In genomic region chr20:22312744-22313346, GRCh38 we compare ENCODE assay signal across 8 cellular contexts.
DNase-seq lines count a peak whose midpoint lies in the region; ATAC-seq and TF ChIP-seq lines count a peak whose summit lies in the region.

No MANE protein-coding gene starts in this region.

- H3K27me3 Mint-ChIP-seq in mesothelial cell of epicardium (ENCODE audit: low read depth): peaks cover 66% of the 10 kb centered on the region
- peaks cover 6 to 21% of the 10 kb centered on the region in 2 donors for H3K27me3 Mint-ChIP-seq in stimulated activated naive B cell treated with anti-CD40 and anti-IgM and Interleukin-4, amounts not matched to agents 10 μg/mL and 1 μg/mL and 100 μg/mL, for 72 hours

- no peaks in the 10 kb centered on the region for H3K36me3 Mint-ChIP-seq in mesothelial cell of epicardium
- H3K36me3 Mint-ChIP-seq in activated naive CD4-positive, alpha-beta T cell treated with anti-CD3 and anti-CD28 coated beads, Interleukin-2, amount 50 U/mL, for 72 hours: no peaks in the 10 kb centered on the region
- H3K36me3 Mint-ChIP-seq in stimulated activated naive B cell treated with anti-CD40 and anti-IgM and Interleukin-4, amounts not matched to agents 10 μg/mL and 1 μg/mL and 100 μg/mL, for 72 hours: no peaks in the 10 kb centered on the region

- H4K20me1 ChIP-seq in MM.1S (ENCODE audit: insufficient read depth, low read length): no peaks in the 10 kb centered on the region

- H3K79me2 ChIP-seq in MM.1S (ENCODE audit: low read length): no peaks in the 10 kb centered on the region

- H3K27me3 ChIP-seq in MM.1S (replicated peaks; ENCODE audit: insufficient read depth, low read length) (no peaks in the 10 kb centered on the region), breast epithelium (no peaks in the 10 kb centered on the region)

- H3K9me2 ChIP-seq in MM.1S (replicated peaks; ENCODE audit: insufficient read depth, low read length): no peaks in the 10 kb centered on the region

- H3K4me1 Mint-ChIP-seq in mesothelial cell of epicardium: no peaks in the 10 kb centered on the region
- no peaks in the 10 kb centered on the region for H3K4me1 Mint-ChIP-seq in stimulated activated naive B cell treated with anti-CD40 and anti-IgM and Interleukin-4, amounts not matched to agents 10 μg/mL and 1 μg/mL and 100 μg/mL, for 72 hours

- no peaks in the 10 kb centered on the region for H3K9me3 ChIP-seq in MM.1S (replicated peaks; ENCODE audit: insufficient read depth, low read length)
- H3K9me3 ChIP-seq in breast epithelium: no peaks in the 10 kb centered on the region

- TF ChIP-seq CTCF in MM.1S (IDR thresholded peaks at IDR 0.05; ENCODE audit: low read length) (peak; percentile 70), breast epithelium (IDR thresholded peaks at IDR 0.05) (peak in 2 of 3 donors; percentile 29 to 33), mesothelial cell of epicardium (IDR thresholded peaks at IDR 0.05; ENCODE audit: unreplicated experiment) (peak; percentile 77)

- no peak overlapping the region for H2AFZ ChIP-seq in MM.1S (ENCODE audit: low read length)

- H3K27ac ChIP-seq in MM.1S (ENCODE audit: low read length): no peak overlapping the region
- no peak overlapping the region for H3K27ac ChIP-seq in breast epithelium

- TF ChIP-seq POLR2A in breast epithelium (IDR thresholded peaks at IDR 0.05): no peak

- no peak overlapping the region for H3K27ac Mint-ChIP-seq in mesothelial cell of epicardium
- no peak overlapping the region for H3K27ac Mint-ChIP-seq in activated naive CD4-positive, alpha-beta T cell treated with anti-CD3 and anti-CD28 coated beads, Interleukin-2, amount 50 U/mL, for 72 hours
- no peak overlapping the region for H3K27ac Mint-ChIP-seq in stimulated activated naive B cell treated with anti-CD40 and anti-IgM and Interleukin-4, amounts not matched to agents 10 μg/mL and 1 μg/mL and 100 μg/mL, for 72 hours

- ATAC-seq in activated naive CD4-positive, alpha-beta T cell treated with anti-CD3 and anti-CD28 coated beads, Interleukin-2, amount 50 U/mL, for 72 hours: no peak
- ATAC-seq in stimulated activated naive B cell treated with anti-CD40 and anti-IgM and Interleukin-4, amounts not matched to agents 10 μg/mL and 1 μg/mL and 100 μg/mL, for 72 hours (replicated peaks): no peak
- no peak for ATAC-seq in GM18873 (IDR thresholded peaks at IDR 0.05; ENCODE audit: low FRiP score, unreplicated experiment)

- H3K4me3 ChIP-seq in MM.1S (ENCODE audit: low read length): no peak overlapping the region
- H3K4me3 ChIP-seq in breast epithelium: no peak overlapping the region

- H3K36me3 ChIP-seq in MM.1S (replicated peaks; ENCODE audit: insufficient read depth, low read length) (no peaks in the 10 kb centered on the region), breast epithelium (no peaks in the 10 kb centered on the region)

- intact Hi-C loops in breast epithelium (cut with DNase I; ENCODE audit: low total_unique reads): no loop called here

- no peak overlapping the region for H3K4me2 ChIP-seq in MM.1S (ENCODE audit: low read depth, low read length)

- H3K4me1 ChIP-seq in MM.1S (ENCODE audit: low read length): peaks cover 38% of the 10 kb centered on the region
- no peaks in the 10 kb centered on the region for H3K4me1 ChIP-seq in breast epithelium

- H3K9me3 Mint-ChIP-seq in mesothelial cell of epicardium: no peaks in the 10 kb centered on the region
- peaks cover 0 to 5% of the 10 kb centered on the region in 2 donors for H3K9me3 Mint-ChIP-seq in activated naive CD4-positive, alpha-beta T cell treated with anti-CD3 and anti-CD28 coated beads, Interleukin-2, amount 50 U/mL, for 72 hours
- H3K9me3 Mint-ChIP-seq in stimulated activated naive B cell treated with anti-CD40 and anti-IgM and Interleukin-4, amounts not matched to agents 10 μg/mL and 1 μg/mL and 100 μg/mL, for 72 hours: no peaks in the 10 kb centered on the region

- no peak overlapping the region for H3K4me3 Mint-ChIP-seq in mesothelial cell of epicardium
- no peak overlapping the region for H3K4me3 Mint-ChIP-seq in stimulated activated naive B cell treated with anti-CD40 and anti-IgM and Interleukin-4, amounts not matched to agents 10 μg/mL and 1 μg/mL and 100 μg/mL, for 72 hours

- peaks cover 4% of the 10 kb centered on the region for H3F3A ChIP-seq in MM.1S (ENCODE audit: insufficient read depth, low read length)

- peak; percentile 37 for DNase-seq in DMS 273 (lab: John Stamatoyannopoulos, UW; ENCODE audit: unreplicated experiment)
- DNase-seq in DMS 273 treated with DMSO at 0.1 percent for 48 hours (lab: John Stamatoyannopoulos, UW): no peak
- peak; percentile 17 for DNase-seq in MM.1S
- DNase-seq in breast epithelium (ENCODE audit: low spot score in 2 of 2): no peak
- DNase-seq in mesothelial cell of epicardium (ENCODE audit: low spot score in 2 of 2, unreplicated experiment in 2 of 2): peak in 1 of 2 experiments; percentile 53
- no peak for DNase-seq in activated naive CD4-positive, alpha-beta T cell treated with anti-CD3 and anti-CD28 coated beads, Interleukin-2, amount 50 U/mL, for 72 hours (ENCODE audit: low spot score in 2 of 2)
- no peak for DNase-seq in stimulated activated naive B cell treated with anti-CD40 and anti-IgM and Interleukin-4, amounts not matched to agents 10 μg/mL and 1 μg/mL and 100 μg/mL, for 72 hours

- H3K9ac ChIP-seq in MM.1S (ENCODE audit: low read length): no peak overlapping the region

Comparison
In these comparisons a context has a peak if more than half of its experiments do, and no peak if none do; other contexts are left out.
1. DNase-seq: peak in DMS 273 (single experiment) and MM.1S (single experiment); none in DMS 273 treated with DMSO at 0.1 percent for 48 hours (single experiment), breast epithelium (0 of 2), activated naive CD4-positive, alpha-beta T cell treated with anti-CD3 and anti-CD28 coated beads, Interleukin-2, amount 50 U/mL, for 72 hours (0 of 2) and stimulated activated naive B cell treated with anti-CD40 and anti-IgM and Interleukin-4, amounts not matched to agents 10 μg/mL and 1 μg/mL and 100 μg/mL, for 72 hours (single experiment).
2. Peak in every context shown above with its lines, with median percentiles within 50 percentile points of each other: CTCF ChIP-seq.